In genomic region chr11:95571861-95572260, GRCh38 we compare ENCODE assay signal across 21 cellular contexts.
"Had no signal": no experiment of that assay in that cellular context is flagged by ENCODE, and none has a peak within 500 bp of the region (broad histone marks: within the 10 kb centered on the region; RNA-seq: fewer than 3 reads in every experiment).

No MANE protein-coding gene starts in this region.

- H3K9me3 ChIP-seq: pancreas, tibial nerve had no signal

- H3K27ac Mint-ChIP-seq: naive thymus-derived CD4-positive, alpha-beta T cell; progenitor cell of endocrine pancreas; stimulated activated effector memory CD8-positive, alpha-beta T cell treated with anti-CD3 and anti-CD28 coated beads, Interleukin-12 subunit alpha, Interleukin-12 subunit beta, amount 100 ng/mL, for 72 hours had no signal

- H3K4me2 ChIP-seq: smooth muscle cell had no signal

- H3K36me3 Mint-ChIP-seq: stimulated activated effector memory CD8-positive, alpha-beta T cell treated with anti-CD3 and anti-CD28 coated beads, Interleukin-12 subunit alpha, Interleukin-12 subunit beta, amount 100 ng/mL, for 72 hours had no signal

- H3K4me1 ChIP-seq: pancreas, upper lobe of left lung had no signal

- FAIRE-seq: colon, frontal cortex, keratinocyte, pancreas, urothelium cell line had no signal

- DNase-seq: dorsolateral prefrontal cortex; effector CD4-positive, alpha-beta T cell; mesendoderm; midbrain; naive thymus-derived CD4-positive, alpha-beta T cell; pancreas; stimulated activated CD4-positive, alpha-beta T cell treated with anti-CD3 and anti-CD28 coated beads, Interleukin-12 subunit alpha, Interleukin-12 subunit beta, amount 100 ng/mL, for 4 hours; stimulated activated CD4-positive, alpha-beta T cell treated with anti-CD3 and anti-CD28 coated beads, Interleukin-1b, Interleukin-23, amount 100 ng/mL, for 48 hours; stimulated activated CD4-positive, alpha-beta T cell treated with anti-CD3 and anti-CD28 coated beads, Interleukin-4, amount 100 ng/mL, for 1 hour; stimulated activated naive CD8-positive, alpha-beta T cell treated with anti-CD3 and anti-CD28 coated beads, Interleukin-15, Interleukin-2, amounts not matched to agents 100 U/mL and 50 U/mL, for 24 hours; upper lobe of left lung had no signal

- H3K36me3 ChIP-seq: pancreas, thoracic aorta, tibial nerve, upper lobe of left lung had no signal

- H3K4me3 Mint-ChIP-seq: naive thymus-derived CD4-positive, alpha-beta T cell; stimulated activated effector memory CD8-positive, alpha-beta T cell treated with anti-CD3 and anti-CD28 coated beads, Interleukin-12 subunit alpha, Interleukin-12 subunit beta, amount 100 ng/mL, for 72 hours had no signal

- H3K27me3 Mint-ChIP-seq: naive thymus-derived CD4-positive, alpha-beta T cell; progenitor cell of endocrine pancreas had no signal

- H3K4me1 Mint-ChIP-seq: stimulated activated effector memory CD8-positive, alpha-beta T cell treated with anti-CD3 and anti-CD28 coated beads, Interleukin-12 subunit alpha, Interleukin-12 subunit beta, amount 100 ng/mL, for 72 hours had no signal

- H3K4me3 ChIP-seq: pancreas, smooth muscle cell, thoracic aorta, tibial nerve, upper lobe of left lung had no signal

- ATAC-seq: naive thymus-derived CD4-positive, alpha-beta T cell; pancreas; sciatic nerve; stimulated activated effector memory CD8-positive, alpha-beta T cell treated with anti-CD3 and anti-CD28 coated beads, Interleukin-12 subunit alpha, Interleukin-12 subunit beta, amount 100 ng/mL, for 72 hours; stimulated activated naive CD8-positive, alpha-beta T cell treated with anti-CD3 and anti-CD28 coated beads, Interleukin-15, Interleukin-2, amounts not matched to agents 100 U/mL and 50 U/mL, for 24 hours had no signal

- H3K27ac ChIP-seq: pancreas, thoracic aorta, upper lobe of left lung had no signal

- H3K27me3 ChIP-seq: dorsolateral prefrontal cortex, pancreas, tibial nerve, upper lobe of left lung had no signal
